In genomic region chr11:115503886-115504278, GRCh38 we compare ENCODE assay signal across 9 cellular contexts. TPM values are rescaled to one million over a fixed set of nuclear protein-coding genes. Genes with fewer than 3 reads are reported as not detected.
A peak's percentile ranks its signal among the peaks of the same experiment; 100 is the strongest.
DNase-seq lines count a peak whose midpoint lies in the region; ATAC-seq and TF ChIP-seq lines count a peak whose summit lies in the region.
"Had no signal": no experiment of that assay in that cellular context is flagged by ENCODE, and none has a peak within 500 bp of the region (broad histone marks: within the 10 kb centered on the region; RNA-seq: fewer than 3 reads in every experiment).

No MANE protein-coding gene starts in this region.

- peaks cover 42% of the 10 kb centered on the region for H3K27me3 Mint-ChIP-seq in CD4-positive, alpha-beta T cell
- peaks cover 21% of the 10 kb centered on the region for H3K27me3 Mint-ChIP-seq in mesothelial cell of epicardium (ENCODE audit: low read depth)

- no peak overlapping the region for H3K27ac Mint-ChIP-seq in CD4-positive, alpha-beta T cell
- peak overlapping the region; percentile 86 for H3K27ac Mint-ChIP-seq in mesothelial cell of epicardium

- intact Hi-C loops in CD4-positive, alpha-beta T cell (cut with DNase I, micrococcal nuclease) = no loop called here

- peaks cover 89% of the 10 kb centered on the region for H3K27me3 ChIP-seq in CD4-positive, alpha-beta T cell (ENCODE audit: control insufficient read depth, insufficient read depth, low read length)

- no peaks in the 10 kb centered on the region for H3K36me3 Mint-ChIP-seq in CD4-positive, alpha-beta T cell (ENCODE audit: low read depth)
- no peaks in the 10 kb centered on the region for H3K36me3 Mint-ChIP-seq in mesothelial cell of epicardium

- H3K4me3 Mint-ChIP-seq in CD4-positive, alpha-beta T cell = peak overlapping the region; percentile 75
- no peak overlapping the region for H3K4me3 Mint-ChIP-seq in mesothelial cell of epicardium

- H3K4me1 Mint-ChIP-seq in CD4-positive, alpha-beta T cell (ENCODE audit: low read depth) = peaks cover 6% of the 10 kb centered on the region
- H3K4me1 Mint-ChIP-seq in mesothelial cell of epicardium = peaks cover 13% of the 10 kb centered on the region

- no peak for TF ChIP-seq CTCF in CD4-positive, alpha-beta T cell (IDR thresholded peaks at IDR 0.05)
- TF ChIP-seq CTCF in mesothelial cell of epicardium (IDR thresholded peaks at IDR 0.05; ENCODE audit: unreplicated experiment) = no peak

- no peaks in the 10 kb centered on the region for H3K9me3 Mint-ChIP-seq in CD4-positive, alpha-beta T cell
- no peaks in the 10 kb centered on the region for H3K9me3 Mint-ChIP-seq in mesothelial cell of epicardium

- no peaks in the 10 kb centered on the region for H3K9me3 ChIP-seq in CD4-positive, alpha-beta T cell (ENCODE audit: control insufficient read depth, low read length)

- no peak for ATAC-seq in CD4-positive, alpha-beta T cell (ENCODE audit: poor library complexity)
- ATAC-seq in HG03460 (IDR thresholded peaks at IDR 0.05; ENCODE audit: unreplicated experiment) = peak; percentile 9
- no peak for ATAC-seq in GM19467 (IDR thresholded peaks at IDR 0.05; ENCODE audit: unreplicated experiment)
- ATAC-seq in GM21619 (IDR thresholded peaks at IDR 0.05; ENCODE audit: unreplicated experiment) = no peak
- ATAC-seq: HCT116 had no signal

- POLR2A ChIA-PET in CD4-positive, alpha-beta T cell (lab: Charles Lee) = no interaction called here

- H3K27ac ChIP-seq in CD4-positive, alpha-beta T cell (ENCODE audit: low read depth, low read length) = no peak overlapping the region
- H3K27ac ChIP-seq in caudate nucleus (ENCODE audit: low read depth, low read length) = peak overlapping the region; percentile 96

- DNase-seq in CD4-positive, alpha-beta T cell = no peak
- DNase-seq in caudate nucleus (lab: John Stamatoyannopoulos, UW) = peak in 4 of 61 donors; percentile 58 to 81 (median 70)
- no peak for DNase-seq in mesothelial cell of epicardium (ENCODE audit: low spot score in 2 of 2, unreplicated experiment in 2 of 2)
- no peak for DNase-seq in NOMO-1 (lab: John Stamatoyannopoulos, UW; ENCODE audit: unreplicated experiment in 2 of 2)
- DNase-seq in activated effector memory CD4-positive, alpha-beta T cell treated with Interleukin-2 at 50 U/mL for 16 hours = no peak

- CTCF ChIA-PET in CD4-positive, alpha-beta T cell (lab: Charles Lee) = no interaction called here

RNA-seq across cellular contexts. Expression of gene CADM1, which starts 0.3 kb away (rescaled TPM):
- total RNA-seq in CD4-positive, alpha-beta T cell = 1 to 10 TPM; 1.1 to 1.4 TPM
- total RNA-seq in mesothelial cell of epicardium = 57.9 to 64.9 TPM (median 60.9 TPM) in 3 replicates

Comparison
In these comparisons a context has a peak if more than half of its experiments do, and no peak if none do; other contexts are left out.
1. RNA of gene CADM1, which starts 0.3 kb away (total RNA-seq): 57.9 to 64.9 TPM in mesothelial cell of epicardium; 1.1 to 1.4 TPM in CD4-positive, alpha-beta T cell; every median in the first group is over 10 times any median in the second.